Comparison of ENCODE assay signal across 17 cellular contexts in the genomic region with DNA sequence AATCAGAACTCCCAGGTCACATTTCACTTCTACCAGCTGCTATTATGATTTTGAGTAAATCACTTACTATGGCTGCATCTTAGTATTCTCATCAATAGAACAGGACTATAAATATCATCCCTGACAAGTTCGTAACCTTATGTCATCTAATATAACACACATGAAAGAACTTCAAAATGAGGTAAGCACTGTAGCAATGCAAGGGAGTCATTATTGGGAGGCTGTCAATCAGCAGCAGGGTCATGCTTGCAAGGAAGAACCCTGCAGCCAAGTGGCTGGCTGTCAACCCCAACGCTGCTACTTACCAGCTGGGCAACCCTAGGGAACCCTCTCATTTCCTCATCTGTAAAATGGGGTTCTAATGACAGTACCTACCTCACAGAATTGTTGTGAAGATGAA.
"Had no signal": no experiment of that assay in that cellular context is flagged by ENCODE, and none has a peak within 500 bp of the region (broad histone marks: within the 10 kb centered on the region; RNA-seq: fewer than 3 reads in every experiment).

No MANE protein-coding gene starts in this region.

- H3K36me3 ChIP-seq: suprapubic skin had no signal

- FAIRE-seq: endometrium, small intestine had no signal

- ATAC-seq: activated CD8-positive, alpha-beta T cell treated with anti-CD3 and anti-CD28 coated beads, Interleukin-2, amount 10 ng/mL, durations not matched to agents 7 days and 5 days; esophagus mucosa; left colon; stimulated activated naive CD8-positive, alpha-beta T cell treated with anti-CD3 and anti-CD28 coated beads, Interleukin-15, amount 100 ng/mL, for 72 hours had no signal

- H3K4me3 ChIP-seq: suprapubic skin had no signal

- DNase-seq: activated CD4-positive, alpha-beta T cell treated with anti-CD3 and anti-CD28 coated beads, Interleukin-2, amount 10 ng/mL, durations not matched to agents 24 days and 14 days; activated CD8-positive, alpha-beta T cell treated with anti-CD3 and anti-CD28 coated beads, Interleukin-2, amount 10 ng/mL, durations not matched to agents 7 days and 5 days; activated naive CD4-positive, alpha-beta T cell treated with Interleukin-2 at 50 U/mL for 16 hours; activated naive CD8-positive, alpha-beta T cell treated with anti-CD3 and anti-CD28 coated beads, Interleukin-2, amount 10 ng/mL, durations not matched to agents 7 days and 5 days; activated T-cell treated with anti-CD3 and anti-CD28 coated beads, Interleukin-2, amount 50 U/mL, for 24 hours; amygdala; cortex of kidney; left colon; midbrain; small intestine; stimulated activated CD4-positive, alpha-beta T cell treated with anti-CD3 and anti-CD28 coated beads, Interleukin-4, amount 100 ng/mL, for 1 hour; stimulated activated naive CD8-positive, alpha-beta T cell treated with anti-CD3 and anti-CD28 coated beads, Interleukin-15, amount 100 ng/mL, for 72 hours; T1000; trophoblast cell had no signal

- H3K27me3 ChIP-seq: suprapubic skin had no signal

- H3K27ac ChIP-seq: suprapubic skin had no signal
